Comparison of ENCODE assay signal across 8 cellular contexts in genomic region chrX:119235872-119236598, GRCh38. TPM values are rescaled to one million over a fixed set of nuclear protein-coding genes. Genes with fewer than 3 reads are reported as not detected.
A peak's percentile ranks its signal among the peaks of the same experiment; 100 is the strongest.
DNase-seq lines count a peak whose midpoint lies in the region; ATAC-seq and TF ChIP-seq lines count a peak whose summit lies in the region.

Gene PGRMC1, plus strand, starts transcription at chrX:119236285. Its CDS starts 79 bp downstream, at chrX:119236364.

- H3K27ac ChIP-seq in AG04450 (ENCODE audit: low read depth, low read length): peak within 1 kb of the TSS; percentile 39

- POLR2A ChIA-PET in AG04450 (lab: Yijun Ruan, JAX): no interaction called here

- peak; percentile 90 for ATAC-seq in GM18868 (IDR thresholded peaks at IDR 0.05; ENCODE audit: unreplicated experiment)
- ATAC-seq in HG03103 (IDR thresholded peaks at IDR 0.05; ENCODE audit: low read depth, unreplicated experiment): peak; percentile 86

- H3K9me3 ChIP-seq in AG04450 (ENCODE audit: control insufficient read depth, insufficient read depth, low read length): no peaks in the 10 kb centered on the region

- peak; percentile 41 for DNase-seq in AG04450 (ENCODE audit: low read depth, low spot score)
- DNase-seq in NCI-H345 (lab: John Stamatoyannopoulos, UW): peak; percentile 81
- DNase-seq in activated CD4-positive, alpha-beta T cell treated with anti-CD3 and anti-CD28 coated beads for 24 hours (ENCODE audit: low read depth in 2 of 2): peak; percentile 55 to 59
- peak; percentile 76 for DNase-seq in choroid plexus epithelial cell (ENCODE audit: low read depth)
- peak; percentile 47 for DNase-seq in kidney glomerular epithelial cell (lab: John Stamatoyannopoulos, UW)
- peak; percentile 41 to 50 for DNase-seq in stimulated activated CD4-positive, alpha-beta T cell treated with anti-CD3 and anti-CD28 coated beads, Interleukin-1b, Interleukin-23, amount 100 ng/mL, for 1 hour (ENCODE audit: low read depth in 2 of 2)

- TF ChIP-seq CTCF in AG04450 (IDR thresholded peaks at IDR 0.05; ENCODE audit: low read depth, low read length) (no peak), choroid plexus epithelial cell (conservative IDR thresholded peaks at IDR 0.05; ENCODE audit: low read depth, low read length) (no peak)

- H3K4me3 ChIP-seq in AG04450 (ENCODE audit: low read depth, low read length) (peak within 1 kb of the TSS; percentile 74), choroid plexus epithelial cell (ENCODE audit: low read depth, low read length) (peak within 1 kb of the TSS; percentile 71)

- CTCF ChIA-PET in AG04450 (lab: Charles Lee): no interaction called here

- H3K27me3 ChIP-seq in AG04450 (ENCODE audit: control insufficient read depth, insufficient read depth, low read length): peaks cover 4% of the 10 kb centered on the region

RNA-seq across cellular contexts. Expression of gene PGRMC1, which starts in this region (rescaled TPM):
- 76.5 and 110 TPM in 2 replicates for polyA plus RNA-seq in AG04450 (2011; rRNA removed)
- polyA minus RNA-seq in AG04450 (2011; rRNA and poly(A)+ RNA removed): 22.6 and 32.9 TPM in 2 replicates

Comparison
In these comparisons a context has a peak if more than half of its experiments do, and no peak if none do; other contexts are left out.
1. Peak in every context shown above with its lines: DNase-seq, ATAC-seq, H3K4me3 ChIP-seq and H3K27ac ChIP-seq.